24 cellular contexts compared by ENCODE assay signal in the genomic region with DNA sequence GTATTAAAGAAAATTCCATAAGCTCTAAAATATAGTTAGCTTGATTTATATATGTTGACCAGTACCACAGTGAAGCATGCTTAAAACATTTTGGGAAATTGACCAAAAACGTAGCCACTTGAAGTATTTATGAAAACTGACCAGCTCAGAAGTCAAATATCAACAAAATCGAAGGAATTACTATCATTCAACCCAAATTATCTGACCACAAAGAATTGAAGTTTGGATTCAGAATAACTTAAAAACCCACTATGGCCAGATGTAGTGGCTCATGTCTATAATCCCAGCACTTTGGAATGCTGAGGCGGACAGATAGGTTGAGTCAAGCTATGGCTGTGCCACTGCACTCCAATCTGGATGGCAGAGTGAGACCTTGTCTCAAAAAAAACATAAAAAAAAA.
"Had no signal": no experiment of that assay in that cellular context is flagged by ENCODE, and none has a peak within 500 bp of the region (broad histone marks: within the 10 kb centered on the region; RNA-seq: fewer than 3 reads in every experiment).

No MANE protein-coding gene starts in this region.

- H3K9me3 ChIP-seq: colonic mucosa, Peyer's patch, SJCRH30 had no signal

- H3K27me3 ChIP-seq: colonic mucosa, Peyer's patch, SJCRH30 had no signal

- H3K4me3 ChIP-seq: colonic mucosa, Peyer's patch, SJCRH30 had no signal

- H3K27ac ChIP-seq: colonic mucosa, Peyer's patch, RWPE1, SJCRH30 had no signal

- H3K4me1 ChIP-seq: colonic mucosa, Peyer's patch, SJCRH30 had no signal

- ATAC-seq: activated CD4-positive, CD25-positive, alpha-beta regulatory T cell treated with anti-CD3 and anti-CD28 coated beads, Interleukin-2, amount 50 U/mL, for 24 hours; activated CD8-positive, alpha-beta T cell treated with anti-CD3 and anti-CD28 coated beads for 36 hours; activated naive CD4-positive, alpha-beta T cell treated with anti-CD3 and anti-CD28 coated beads, Interleukin-2, amount 50 U/mL, for 72 hours; activated naive CD8-positive, alpha-beta T cell treated with anti-CD3 and anti-CD28 coated beads, Interleukin-2, amount 50 U/mL, for 24 hours; activated T-cell treated with anti-CD3 and anti-CD28 coated beads, Interleukin-2, amount 50 U/mL, for 72 hours; SK-N-SH treated with all-trans-retinoic acid at 6 μM for 48 hours had no signal

- DNase-seq: activated CD4-positive, alpha-beta T cell treated with anti-CD3 and anti-CD28 coated beads for 4 hours; activated CD8-positive, alpha-beta memory T cell treated with anti-CD3 and anti-CD28 coated beads, Interleukin-2, amount 50 U/mL, for 4 hours; activated CD8-positive, alpha-beta T cell treated with anti-CD3 and anti-CD28 coated beads for 36 hours; activated naive CD4-positive, alpha-beta T cell; activated naive CD8-positive, alpha-beta T cell treated with anti-CD3 and anti-CD28 coated beads, Interleukin-2, amount 50 U/mL, for 24 hours; activated T-cell treated with anti-CD3 and anti-CD28 coated beads, Interleukin-2, amount 50 U/mL, for 72 hours; amygdala; caudate nucleus; colonic mucosa; MV-4-11; NCI-H1092 treated with DMSO at 0.1 percent for 48 hours; NCI-H1417 treated with DMSO at 0.1 percent for 48 hours; NCI-H1694; NCI-H2029; NCI-H2107; NCI-H510A treated with DMSO at 0.1 percent for 48 hours; NCI-H69; Peyer's patch; Right ventricle myocardium superior; SJCRH30 had no signal
